Comparison of ENCODE assay signal across 8 cellular contexts in the genomic region with DNA sequence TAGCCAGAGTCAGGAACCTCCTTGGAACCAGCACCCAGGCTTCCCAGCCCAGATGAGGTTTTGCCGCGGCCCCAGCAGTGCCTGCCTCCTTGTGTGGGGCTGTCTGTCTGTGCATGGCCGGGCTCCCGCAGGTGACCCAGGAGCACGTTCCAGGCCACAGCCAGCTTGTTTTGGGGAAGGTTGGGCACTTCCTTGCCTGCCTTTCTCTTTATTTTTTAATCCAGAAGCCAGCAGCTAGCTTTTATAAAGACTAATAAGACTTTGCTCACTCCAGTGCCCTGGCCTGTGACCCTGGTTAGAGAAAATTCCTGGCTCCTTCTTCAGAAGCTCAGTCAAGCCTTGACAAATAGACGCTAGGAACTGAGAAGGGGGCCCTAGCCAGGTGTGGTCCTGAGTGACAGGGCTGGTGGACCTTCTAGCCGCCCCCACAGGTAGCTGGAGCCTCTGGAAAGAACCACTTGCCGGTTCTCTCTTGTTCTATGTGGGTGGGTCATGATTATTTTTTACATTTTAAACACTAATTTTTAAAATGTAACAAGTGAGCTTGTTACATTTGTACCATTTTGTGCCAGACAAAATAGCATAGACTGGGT. TPM values are rescaled to one million over a fixed set of nuclear protein-coding genes. Genes with fewer than 3 reads are reported as not detected.
DNase-seq lines count a peak whose midpoint lies in the region; ATAC-seq and TF ChIP-seq lines count a peak whose summit lies in the region.

No MANE protein-coding gene starts in this region.

- H3K36me3 ChIP-seq in SJSA1 = no peaks in the 10 kb centered on the region
- peaks cover 0 to 7% (median 0%) of the 10 kb centered on the region in 3 donors for H3K36me3 ChIP-seq in skeletal muscle tissue (ENCODE audit: control insufficient read depth in 3 of 3, insufficient read depth in 3 of 3, low read length in 3 of 3)

- no peak overlapping the region for H3K27ac ChIP-seq in SJSA1
- peak overlapping the region; percentile 23 for H3K27ac ChIP-seq in skeletal muscle tissue (ENCODE audit: low read depth, low read length)

- TF ChIP-seq CTCF in fibroblast of villous mesenchyme (IDR thresholded peaks at IDR 0.05; ENCODE audit: insufficient read depth, low read depth, low read length) = no peak

- in situ Hi-C loops in G401 (cut with HindIII; ENCODE audit: low sequenced_read_pairs) = no loop called here

- DNase-seq in SJSA1 (ENCODE audit: low read depth in 1 of 2, low spot score in 2 of 2) = no peak
- DNase-seq in fibroblast of villous mesenchyme (ENCODE audit: low read depth) = no peak
- no peak for DNase-seq in G401 (ENCODE audit: low spot score)
- DNase-seq in NCI-H1105 treated with DMSO at 0.1 percent for 48 hours (lab: John Stamatoyannopoulos, UW) = no peak
- DNase-seq in NCI-H345 (lab: John Stamatoyannopoulos, UW) = no peak

- H3K4me3 ChIP-seq in SJSA1 (peak overlapping the region; percentile 51), fibroblast of villous mesenchyme (ENCODE audit: low read depth, low read length) (peak overlapping the region; percentile 73), skeletal muscle tissue (ENCODE audit: low read length in 3 of 3) (peak overlapping the region; percentile 70 to 85 (median 81))

- peaks cover 3% of the 10 kb centered on the region for H3K4me1 ChIP-seq in SJSA1 (replicated peaks)
- peaks cover 10 to 13% (median 10%) of the 10 kb centered on the region in 3 donors for H3K4me1 ChIP-seq in skeletal muscle tissue (ENCODE audit: control insufficient read depth in 3 of 3, insufficient read depth in 3 of 3, low read length in 3 of 3)

- no peaks in the 10 kb centered on the region for H3K9me3 ChIP-seq in SJSA1 (replicated peaks)
- H3K9me3 ChIP-seq in skeletal muscle tissue (ENCODE audit: control insufficient read depth in 3 of 3, low read length in 3 of 3) = no peaks in the 10 kb centered on the region

- H3K9ac ChIP-seq in skeletal muscle tissue (ENCODE audit: low read depth in 1 of 3, low read length in 3 of 3) = peak overlapping the region; percentile 20 to 91 (median 87)

- ATAC-seq in GM21390 (IDR thresholded peaks at IDR 0.05; ENCODE audit: unreplicated experiment) = peak; percentile 22
- ATAC-seq in HG02759 (IDR thresholded peaks at IDR 0.05; ENCODE audit: unreplicated experiment) = no peak

- no peaks in the 10 kb centered on the region for H3K27me3 ChIP-seq in SJSA1 (replicated peaks)
- no peaks in the 10 kb centered on the region for H3K27me3 ChIP-seq in skeletal muscle tissue (ENCODE audit: control insufficient read depth in 3 of 3, insufficient read depth in 3 of 3, low read length in 3 of 3)

RNA-seq across cellular contexts. Expression of a gene that starts 0.8 kb away (rescaled TPM):
- total RNA-seq in SJSA1 (2014; rRNA removed; shearing (Covaris generic)) = 0.88 and 1.1 TPM in 2 replicates
- total RNA-seq in fibroblast of villous mesenchyme (1.6 and 2.2 TPM in 2 replicates), skeletal muscle tissue (1.0 TPM)
- 3.3 and 3.4 TPM in 2 replicates for total RNA-seq in G401 (2014; rRNA removed; shearing (Covaris generic))
